Comparison of ENCODE assay signal across 25 cellular contexts in the genomic region with DNA sequence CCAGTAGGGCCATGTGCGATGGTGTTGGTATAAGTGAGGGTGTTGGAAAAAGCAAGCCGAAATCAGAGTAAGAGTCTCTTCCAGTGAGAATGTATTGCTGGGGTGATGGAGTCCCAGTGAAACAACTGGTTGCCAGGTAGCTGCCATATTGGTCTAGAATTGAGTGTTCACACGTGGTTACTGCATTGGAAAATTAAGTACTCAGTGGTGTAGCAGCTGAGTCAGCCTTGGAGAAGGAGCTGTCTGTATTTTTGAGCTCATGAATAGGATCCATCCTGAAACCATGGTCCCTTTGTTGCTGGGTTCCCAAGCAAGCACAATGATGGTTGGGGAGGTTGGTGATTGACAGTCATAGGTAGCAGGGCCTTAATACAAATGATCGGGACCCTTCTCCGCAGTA.
"Had no signal": no experiment of that assay in that cellular context is flagged by ENCODE, and none has a peak within 500 bp of the region (broad histone marks: within the 10 kb centered on the region; RNA-seq: fewer than 3 reads in every experiment).

No MANE protein-coding gene starts in this region.

- H3K4me3 ChIP-seq: colonic mucosa, esophagus squamous epithelium, gastrocnemius medialis, heart right ventricle, left lung, lower lobe of right lung had no signal

- DNase-seq: colonic mucosa; cortex of kidney; effector CD8-positive, alpha-beta T cell; effector memory CD8-positive, alpha-beta T cell; endodermal cell; erythroblast; esophagus squamous epithelium; foreskin fibroblast; gastrocnemius medialis; glutamatergic neuron; heart right ventricle; hippocampal formation; left cardiac atrium; left lung; left ventricle myocardium superior; lower lobe of right lung; mesenchymal stem cell; midbrain; naive B cell had no signal

- H3K27me3 ChIP-seq: colonic mucosa, gastrocnemius medialis, left lung had no signal

- H3K4me1 ChIP-seq: colonic mucosa, esophagus squamous epithelium, gastrocnemius medialis, heart right ventricle, left lung, lower lobe of right lung had no signal

- H3K4me1 Mint-ChIP-seq: naive B cell had no signal

- H3K36me3 Mint-ChIP-seq: naive B cell had no signal

- H3K27me3 Mint-ChIP-seq: dendritic cell treated with granulocyte-macrophage colony-stimulating factor and Interleukin-4, amounts not matched to agents 40 ng/mL and 50 ng/mL, for 4 days had no signal

- H3K9me3 Mint-ChIP-seq: effector memory CD8-positive, alpha-beta T cell had no signal

- H3K27ac ChIP-seq: colonic mucosa, epithelial cell of prostate, esophagus squamous epithelium, gastrocnemius medialis, heart right ventricle, left lung, lower lobe of right lung had no signal

- H3K36me3 ChIP-seq: colonic mucosa, esophagus squamous epithelium, gastrocnemius medialis, heart right ventricle, left lung, lower lobe of right lung had no signal

- FAIRE-seq: endometrium, islet of Langerhans, keratinocyte had no signal

- H3K27ac Mint-ChIP-seq: dendritic cell treated with granulocyte-macrophage colony-stimulating factor and Interleukin-4, amounts not matched to agents 40 ng/mL and 50 ng/mL, for 4 days; effector memory CD8-positive, alpha-beta T cell; endodermal cell had no signal

- H3K4me3 Mint-ChIP-seq: dendritic cell treated with granulocyte-macrophage colony-stimulating factor and Interleukin-4, amounts not matched to agents 40 ng/mL and 50 ng/mL, for 4 days; effector memory CD8-positive, alpha-beta T cell; endodermal cell; naive B cell had no signal

- ATAC-seq: effector memory CD8-positive, alpha-beta T cell; esophagus mucosa; gastrocnemius medialis; heart right ventricle; left cardiac atrium; left lung; left ventricle myocardium superior; lower lobe of right lung had no signal
